ENCODE assay signal across 6 cellular contexts in the genomic region with DNA sequence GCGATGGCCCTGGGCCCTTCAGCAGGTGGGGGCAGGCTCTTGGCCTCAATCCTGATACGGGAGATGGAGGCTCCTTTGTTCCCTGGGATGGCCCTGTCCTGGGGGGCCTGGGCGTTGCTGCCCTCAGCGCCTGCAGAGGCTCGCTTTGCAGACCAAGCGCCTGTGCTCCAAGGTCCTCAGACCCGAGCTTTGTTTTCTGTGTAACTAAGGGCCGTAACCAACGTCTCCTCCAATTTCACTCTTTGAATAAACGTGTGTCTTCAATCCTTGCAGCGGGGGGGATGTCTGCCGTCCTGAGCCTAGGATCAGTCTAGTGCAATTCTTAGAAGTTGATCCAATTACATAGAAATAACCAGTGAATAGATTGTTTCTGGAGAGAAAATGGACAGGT. TPM values are rescaled to one million over a fixed set of nuclear protein-coding genes. Genes with fewer than 3 reads are reported as not detected.
DNase-seq lines count a peak whose midpoint lies in the region; TF ChIP-seq lines count a peak whose summit lies in the region.

No MANE protein-coding gene starts in this region.

- H3K27ac Mint-ChIP-seq in immature natural killer cell = peak overlapping the region in 5 of 6 donors; percentile 21 to 73 (median 37)

- H3K9ac ChIP-seq in NT2/D1 (ENCODE audit: insufficient read length, low read depth) = peak overlapping the region; percentile 68

- H3K4me3 Mint-ChIP-seq in immature natural killer cell = peak overlapping the region in 2 of 5 donors; percentile 44 to 60

- H3K36me3 ChIP-seq in BE2C (peaks cover 96% of the 10 kb centered on the region), NT2/D1 (ENCODE audit: insufficient read depth, insufficient read length, low read length) (peaks cover 94% of the 10 kb centered on the region), HAP-1 (replicated peaks) (peaks cover 97% of the 10 kb centered on the region)

- DNase-seq in BE2C (no peak), NT2/D1 (ENCODE audit: low read depth, low spot score) (no peak), immature natural killer cell (no peak), HAP-1 (ENCODE audit: low spot score in 2 of 2) (no peak), SHP77 treated with DMSO at 0.1 percent for 48 hours (lab: John Stamatoyannopoulos, UW) (no peak), UCSD-AML1 (lab: John Stamatoyannopoulos, UW; ENCODE audit: unreplicated experiment) (no peak)

- peaks cover 28 to 39% (median 32%) of the 10 kb centered on the region in 3 donors for H3K27me3 Mint-ChIP-seq in immature natural killer cell (ENCODE audit: low read depth in 3 of 3)

- H3K4me1 ChIP-seq in BE2C (peaks cover 32% of the 10 kb centered on the region), NT2/D1 (ENCODE audit: insufficient read depth, insufficient read length) (peaks cover 44% of the 10 kb centered on the region), HAP-1 (peaks cover 30% of the 10 kb centered on the region)

- TF ChIP-seq CTCF in BE2C (IDR thresholded peaks at IDR 0.05; ENCODE audit: low read depth, low read length) = no peak

- no peaks in the 10 kb centered on the region for H3K27me3 ChIP-seq in BE2C
- H3K27me3 ChIP-seq in NT2/D1 (ENCODE audit: insufficient read depth, insufficient read length) = no peaks in the 10 kb centered on the region
- no peaks in the 10 kb centered on the region for H3K27me3 ChIP-seq in HAP-1 (ENCODE audit: low read depth)

- H3K4me3 ChIP-seq in BE2C (ENCODE audit: low read depth, low read length) (peak overlapping the region; percentile 96), NT2/D1 (ENCODE audit: insufficient read length, low read depth) (no peak overlapping the region), HAP-1 (no peak overlapping the region)

- H3K9me3 Mint-ChIP-seq in immature natural killer cell = no peaks in the 10 kb centered on the region

- H3K9me3 ChIP-seq in BE2C (no peaks in the 10 kb centered on the region), NT2/D1 (ENCODE audit: insufficient read depth, low read length) (no peaks in the 10 kb centered on the region), HAP-1 (no peaks in the 10 kb centered on the region)

- peaks cover 4 to 12% (median 4%) of the 10 kb centered on the region in 3 donors for H3K36me3 Mint-ChIP-seq in immature natural killer cell

- in situ Hi-C loops in HAP-1 (cut with MboI; ENCODE audit: low sequenced_read_pairs) = no loop called here

- H3K4me1 Mint-ChIP-seq in immature natural killer cell = peaks cover 49 to 55% of the 10 kb centered on the region in 2 donors

RNA-seq across cellular contexts. Expression of a gene that starts 5.2 kb away (rescaled TPM):
- polyA plus RNA-seq in BE2C (2012; ENCODE audit: insufficient read depth, insufficient read length, low read depth) = 838 TPM
- 100 to 1,000 TPM in 1 of 3 donors, 10 to 100 TPM in 2; 70.0 to 185 (median 87.8) TPM for polyA plus RNA-seq in immature natural killer cell

RNA-seq across cellular contexts. Expression of a gene that starts 19.3 kb away (rescaled TPM):
- polyA plus RNA-seq in BE2C (2012; ENCODE audit: insufficient read depth, insufficient read length, low read depth) = 0.60 TPM
- polyA plus RNA-seq in immature natural killer cell = not detected

RNA-seq across cellular contexts. Expression of a gene that starts 25.1 kb away (rescaled TPM):
- polyA plus RNA-seq in BE2C (2012; ENCODE audit: insufficient read depth, insufficient read length, low read depth) = not detected
- not detected for polyA plus RNA-seq in immature natural killer cell

RNA-seq across cellular contexts. Expression of a gene that starts 38.3 kb away (rescaled TPM):
- polyA plus RNA-seq in BE2C (2012; ENCODE audit: insufficient read depth, insufficient read length, low read depth) = not detected
- not detected for polyA plus RNA-seq in immature natural killer cell

RNA-seq across cellular contexts. Expression of a gene that starts 49.6 kb away (rescaled TPM):
- polyA plus RNA-seq in BE2C (2012; ENCODE audit: insufficient read depth, insufficient read length, low read depth) = not detected
- polyA plus RNA-seq in immature natural killer cell = not detected
